ENCODE assay signal across 9 cellular contexts in the genomic region with DNA sequence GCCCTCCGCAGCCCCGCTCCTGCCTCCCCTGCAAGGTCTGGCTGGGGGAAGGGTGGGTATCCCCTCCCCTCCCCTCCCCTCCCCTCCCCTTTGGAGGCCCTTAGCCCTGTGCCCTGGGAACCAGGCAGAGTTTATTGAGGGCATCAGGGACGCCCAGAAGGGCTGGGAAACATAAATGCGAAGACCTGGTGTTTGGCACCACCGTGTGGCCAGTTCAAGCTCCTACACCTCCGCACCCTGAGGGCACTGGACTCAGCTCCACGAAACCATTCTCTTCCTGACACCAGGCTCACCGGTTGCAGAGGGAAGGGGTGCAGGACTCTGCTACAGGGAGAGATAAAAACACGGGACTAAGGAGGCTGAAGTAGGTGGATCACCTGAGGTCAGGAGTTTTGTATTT. TPM values are rescaled to one million over a fixed set of nuclear protein-coding genes. Genes with fewer than 3 reads are reported as not detected.
DNase-seq lines count a peak whose midpoint lies in the region; ATAC-seq and TF ChIP-seq lines count a peak whose summit lies in the region.
"Had no signal": no experiment of that assay in that cellular context is flagged by ENCODE, and none has a peak within 500 bp of the region (broad histone marks: within the 10 kb centered on the region; RNA-seq: fewer than 3 reads in every experiment).

No MANE protein-coding gene starts in this region.

- TF ChIP-seq CTCF in heart right ventricle (IDR thresholded peaks at IDR 0.05) (peak; percentile 58 to 84 (median 79)), retinal pigment epithelial cell (conservative IDR thresholded peaks at IDR 0.05; ENCODE audit: low read depth, low read length) (peak; percentile 87)

- peak; percentile 91 for ATAC-seq in activated naive CD8-positive, alpha-beta T cell treated with anti-CD3 and anti-CD28 coated beads, Interleukin-2, amount 10 ng/mL, durations not matched to agents 7 days and 5 days (ENCODE audit: low read depth)
- ATAC-seq in heart right ventricle = peak; percentile 73 to 92 (median 90)
- ATAC-seq in GM21529 (IDR thresholded peaks at IDR 0.05; ENCODE audit: unreplicated experiment) = no peak
- no peak for ATAC-seq in HG03045 (IDR thresholded peaks at IDR 0.05; ENCODE audit: unreplicated experiment)

- WGBS in heart right ventricle, 2 donors = 15 to 21% methylated on average over 9 of the region's 9 CpGs

- no peak overlapping the region for H3K4me3 Mint-ChIP-seq in activated naive CD8-positive, alpha-beta T cell treated with anti-CD3 and anti-CD28 coated beads, Interleukin-2, amount 10 ng/mL, durations not matched to agents 7 days and 5 days

- H3K27ac Mint-ChIP-seq in activated naive CD8-positive, alpha-beta T cell treated with anti-CD3 and anti-CD28 coated beads, Interleukin-2, amount 10 ng/mL, durations not matched to agents 7 days and 5 days = no peak overlapping the region

- intact Hi-C loops in heart right ventricle (cut with DNase I) = loop anchor here in 3 of 10 donors (5.0 to 10.0 kb wide), 2 partner anchors 849 to 1191 kb away; no protein-coding TSS in a partner anchor

- H3K36me3 Mint-ChIP-seq in activated naive CD8-positive, alpha-beta T cell treated with anti-CD3 and anti-CD28 coated beads, Interleukin-2, amount 10 ng/mL, durations not matched to agents 7 days and 5 days = no peaks in the 10 kb centered on the region

- no peak overlapping the region for H3K4me3 ChIP-seq in heart right ventricle
- no peak overlapping the region for H3K4me3 ChIP-seq in retinal pigment epithelial cell (ENCODE audit: low read length)

- no peak overlapping the region for H3K27ac ChIP-seq in heart right ventricle

- H3K36me3 ChIP-seq in heart right ventricle = no peaks in the 10 kb centered on the region

- no peaks in the 10 kb centered on the region for H3K4me1 ChIP-seq in heart right ventricle

- DNase-seq in ELF-1 (ENCODE audit: low read depth, low spot score) (peak; percentile 90), LHCN-M2 (ENCODE audit: low read depth) (peak; percentile 52), SKM-1 (lab: John Stamatoyannopoulos, UW; ENCODE audit: unreplicated experiment) (peak; percentile 6), heart right ventricle (peak; percentile 37 to 41), retinal pigment epithelial cell (ENCODE audit: low read depth) (no peak)
- DNase-seq in activated naive CD8-positive, alpha-beta T cell treated with anti-CD3 and anti-CD28 coated beads, Interleukin-2, amount 10 ng/mL, durations not matched to agents 7 days and 5 days = peak; percentile 68

- peaks cover 0 to 59% (median 38%) of the 10 kb centered on the region in 7 donors for H3K27me3 ChIP-seq in heart right ventricle

- peaks cover 0 to 6% (median 0%) of the 10 kb centered on the region in 11 donors for H3K9me3 ChIP-seq in heart right ventricle

- POLR2A ChIA-PET in activated naive CD8-positive, alpha-beta T cell treated with anti-CD3 and anti-CD28 coated beads, Interleukin-2, amount 10 ng/mL, durations not matched to agents 7 days and 5 days (lab: Charles Lee) = interaction anchor here (0.7 to 0.8 kb wide), 3 partner anchors 25 to 798 kb away, joined by 3 to 4 read pairs (median 3); a partner anchor contains a TSS

- H3K9me3 Mint-ChIP-seq in activated naive CD8-positive, alpha-beta T cell treated with anti-CD3 and anti-CD28 coated beads, Interleukin-2, amount 10 ng/mL, durations not matched to agents 7 days and 5 days = peaks cover 4% of the 10 kb centered on the region

- peaks cover 73% of the 10 kb centered on the region for H3K27me3 Mint-ChIP-seq in activated naive CD8-positive, alpha-beta T cell treated with anti-CD3 and anti-CD28 coated beads, Interleukin-2, amount 10 ng/mL, durations not matched to agents 7 days and 5 days

- H3K4me1 Mint-ChIP-seq in activated naive CD8-positive, alpha-beta T cell treated with anti-CD3 and anti-CD28 coated beads, Interleukin-2, amount 10 ng/mL, durations not matched to agents 7 days and 5 days = no peaks in the 10 kb centered on the region

RNA-seq across cellular contexts. Expression of a gene that starts 1.0 kb away (rescaled TPM):
- total RNA-seq in LHCN-M2 (2014; rRNA removed) (not detected in 2 replicates), heart right ventricle (not detected)
- polyA plus RNA-seq in LHCN-M2 (2012) = not detected
- total RNA-seq in activated naive CD8-positive, alpha-beta T cell treated with anti-CD3 and anti-CD28 coated beads, Interleukin-2, amount 10 ng/mL, durations not matched to agents 7 days and 5 days = not detected
- polyA plus RNA-seq in heart right ventricle = under 1 TPM in 1 of 2 donors, not detected in 1; 0.01 TPM
- polyA plus RNA-seq: adipose tissue had no signal

RNA-seq across cellular contexts. Expression of a gene that starts 8.3 kb away (rescaled TPM):
- total RNA-seq in LHCN-M2 (2014; rRNA removed) (91.4 and 94.6 TPM in 2 replicates), heart right ventricle (1 to 10 TPM in 1 of 10 donors, under 1 TPM in 4, not detected in 5; 0.21 to 4.0 (median 0.74) TPM)
- 40.8 TPM for polyA plus RNA-seq in LHCN-M2 (2012)
- 10 to 100 TPM; 20.6 to 21.1 TPM for total RNA-seq in activated naive CD8-positive, alpha-beta T cell treated with anti-CD3 and anti-CD28 coated beads, Interleukin-2, amount 10 ng/mL, durations not matched to agents 7 days and 5 days
- polyA plus RNA-seq in heart right ventricle = under 1 TPM in 1 of 2 donors, not detected in 1; 0.25 TPM

Comparison
In these comparisons a context has a peak if more than half of its experiments do, and no peak if none do; other contexts are left out.
1. ATAC-seq: peak in activated naive CD8-positive, alpha-beta T cell treated with anti-CD3 and anti-CD28 coated beads, Interleukin-2, amount 10 ng/mL, durations not matched to agents 7 days and 5 days (single experiment) and heart right ventricle (8 of 8); none in GM21529 (single experiment) and HG03045 (single experiment).
2. RNA of a gene that starts 8.3 kb away (total RNA-seq): 91.4 to 94.6 TPM in LHCN-M2 and 20.6 to 21.1 TPM in activated naive CD8-positive, alpha-beta T cell treated with anti-CD3 and anti-CD28 coated beads, Interleukin-2, amount 10 ng/mL, durations not matched to agents 7 days and 5 days; 0.21 to 4.0 TPM in heart right ventricle; every median in the first group is over 4 times any median in the second.